In genomic region chr1:38204698-38205097, GRCh38 we compare ENCODE assay signal across 11 cellular contexts.
"Had no signal": no experiment of that assay in that cellular context is flagged by ENCODE, and none has a peak within 500 bp of the region (broad histone marks: within the 10 kb centered on the region; RNA-seq: fewer than 3 reads in every experiment).

No MANE protein-coding gene starts in this region.

- ATAC-seq: GM23338, HCT116 had no signal

- H2AFZ ChIP-seq: GM23248, GM23338 had no signal

- FAIRE-seq: H1, H54 had no signal

- H3K9me3 ChIP-seq: HAP-1 had no signal

- H3K9ac ChIP-seq: GM23248 had no signal

- H3K4me2 ChIP-seq: GM23338 had no signal

- H3K36me3 ChIP-seq: HAP-1 had no signal

- H3K27ac ChIP-seq: GM23248 had no signal

- DNase-seq: GM23248, GOT3, H7, H9, HCEC 1CT, HFFc6 had no signal

- H3K4me1 ChIP-seq: HAP-1 had no signal

- H3K4me3 ChIP-seq: GM23248, GM23338, HAP-1 had no signal
